In genomic region chr16:73711441-73712080, GRCh38 we compare ENCODE assay signal across 19 cellular contexts.
DNase-seq lines count a peak whose midpoint lies in the region; ATAC-seq, FAIRE-seq and TF ChIP-seq lines count a peak whose summit lies in the region.
"Had no signal": no experiment of that assay in that cellular context is flagged by ENCODE, and none has a peak within 500 bp of the region (broad histone marks: within the 10 kb centered on the region; RNA-seq: fewer than 3 reads in every experiment).

No MANE protein-coding gene starts in this region.

- no peaks in the 10 kb centered on the region for H3K9me2 ChIP-seq in Loucy (replicated peaks; ENCODE audit: low read depth, low read length)

- no peaks in the 10 kb centered on the region for H3K27me3 ChIP-seq in Loucy (ENCODE audit: insufficient read depth, low read length, poor library complexity, severe bottlenecking)
- H3K27me3 ChIP-seq in astrocyte (ENCODE audit: insufficient read depth, low read length): no peaks in the 10 kb centered on the region
- H3K27me3 ChIP-seq: SJSA1 had no signal

- FAIRE-seq in astrocyte (lab: Jason Lieb, UNC): no peak
- FAIRE-seq in H54 (lab: Jason Lieb, UNC): no peak
- FAIRE-seq: GM19239, K562 had no signal

- ATAC-seq in HG03460 (IDR thresholded peaks at IDR 0.05; ENCODE audit: unreplicated experiment): no peak
- ATAC-seq: K562 had no signal

- DNase-seq in astrocyte (ENCODE audit: low read depth) (no peak), iPS-NIHi11 (ENCODE audit: low spot score) (peak; percentile 19), substantia nigra (lab: John Stamatoyannopoulos, UW) (no peak), cortex of kidney (lab: John Stamatoyannopoulos, UW) (no peak), H54 (ENCODE audit: insufficient read length, low spot score) (no peak)
- DNase-seq: ACHN, AML-193, EL, NCI-H1436, NCI-H2029, NCI-H2171, NCI-H446, NCI-H748 treated with DMSO at 0.1 percent for 48 hours had no signal

- no peaks in the 10 kb centered on the region for H3K9me3 Mint-ChIP-seq in astrocyte (ENCODE audit: unreplicated experiment)

- TF ChIP-seq POLR2A in H54 (IDR thresholded peaks at IDR 0.05; ENCODE audit: low read depth, low read length): no peak

- H3K9ac ChIP-seq in Loucy (ENCODE audit: low read depth, low read length, poor library complexity, severe bottlenecking): no peak overlapping the region
- H3K9ac ChIP-seq in astrocyte (ENCODE audit: low read length): no peak overlapping the region

- no peaks in the 10 kb centered on the region for H4K20me1 ChIP-seq in Loucy (ENCODE audit: insufficient read depth, low read length, poor library complexity, severe bottlenecking)
- H4K20me1 ChIP-seq in astrocyte (ENCODE audit: insufficient read depth, low read length): no peaks in the 10 kb centered on the region

- no peak overlapping the region for H3K4me2 ChIP-seq in Loucy (ENCODE audit: low read depth, low read length, poor library complexity, severe bottlenecking)
- H3K4me2 ChIP-seq in astrocyte (ENCODE audit: low read length): no peak overlapping the region

- H3K27ac ChIP-seq in astrocyte (ENCODE audit: low read depth, low read length) (no peak overlapping the region), substantia nigra (ENCODE audit: low read depth, low read length, poor library complexity, severe bottlenecking) (peak overlapping the region; percentile 3)
- H3K27ac ChIP-seq: SJSA1 had no signal

- H3K36me3 ChIP-seq in Loucy (ENCODE audit: insufficient read depth, low read length): no peaks in the 10 kb centered on the region
- H3K36me3 ChIP-seq in astrocyte (ENCODE audit: insufficient read depth, low read length): no peaks in the 10 kb centered on the region
- H3K36me3 ChIP-seq: SJSA1 had no signal

- H3K9me3 ChIP-seq in Loucy (ENCODE audit: insufficient read depth, low read depth, low read length) (no peaks in the 10 kb centered on the region), astrocyte (ENCODE audit: insufficient read depth, low read depth, low read length) (no peaks in the 10 kb centered on the region)
- H3K9me3 ChIP-seq: SJSA1 had no signal

- TF ChIP-seq CTCF in Loucy (conservative IDR thresholded peaks at IDR 0.05; ENCODE audit: low read length) (no peak), astrocyte (IDR thresholded peaks at IDR 0.05; ENCODE audit: insufficient read depth, low read depth, low read length) (no peak)

- H3K4me3 Mint-ChIP-seq in astrocyte (ENCODE audit: unreplicated experiment): no peak overlapping the region
- H3K4me3 Mint-ChIP-seq: CD14-positive monocyte had no signal

- no peaks in the 10 kb centered on the region for H3F3A ChIP-seq in Loucy (ENCODE audit: low read depth)

- H3K4me1 Mint-ChIP-seq in astrocyte (ENCODE audit: low read depth, unreplicated experiment): peaks cover 8% of the 10 kb centered on the region
- H3K4me1 Mint-ChIP-seq: CD14-positive monocyte had no signal

- peaks cover 4% of the 10 kb centered on the region for H3K27me3 Mint-ChIP-seq in astrocyte (ENCODE audit: low read depth, unreplicated experiment)

- H3K4me1 ChIP-seq in Loucy (ENCODE audit: insufficient read depth, low read length, poor library complexity, severe bottlenecking): no peaks in the 10 kb centered on the region
- H3K4me1 ChIP-seq in astrocyte (ENCODE audit: insufficient read depth, low read length): no peaks in the 10 kb centered on the region
- H3K4me1 ChIP-seq: SJSA1 had no signal

- H3K27ac Mint-ChIP-seq in astrocyte (ENCODE audit: unreplicated experiment): peak overlapping the region; percentile 66
- H3K27ac Mint-ChIP-seq: CD14-positive monocyte had no signal

- no peaks in the 10 kb centered on the region for H3K36me3 Mint-ChIP-seq in astrocyte (ENCODE audit: low read depth, unreplicated experiment)
- H3K36me3 Mint-ChIP-seq: CD14-positive monocyte had no signal

- H3K79me2 ChIP-seq in Loucy (ENCODE audit: insufficient read depth, low read length) (no peaks in the 10 kb centered on the region), astrocyte (ENCODE audit: insufficient read depth, low read length) (no peaks in the 10 kb centered on the region)

- H3K4me3 ChIP-seq in Loucy (ENCODE audit: low read length, poor library complexity, severe bottlenecking) (no peak overlapping the region), astrocyte (ENCODE audit: insufficient read depth, low read depth, low read length) (no peak overlapping the region)
- H3K4me3 ChIP-seq: K562, SJSA1 had no signal

- H2AFZ ChIP-seq in Loucy (ENCODE audit: low read length) (peak overlapping the region; percentile 6; the same call in 1 of the 2 replicates), astrocyte (ENCODE audit: low read depth, low read length) (no peak overlapping the region)
